23 cellular contexts compared by ENCODE assay signal in the genomic region with DNA sequence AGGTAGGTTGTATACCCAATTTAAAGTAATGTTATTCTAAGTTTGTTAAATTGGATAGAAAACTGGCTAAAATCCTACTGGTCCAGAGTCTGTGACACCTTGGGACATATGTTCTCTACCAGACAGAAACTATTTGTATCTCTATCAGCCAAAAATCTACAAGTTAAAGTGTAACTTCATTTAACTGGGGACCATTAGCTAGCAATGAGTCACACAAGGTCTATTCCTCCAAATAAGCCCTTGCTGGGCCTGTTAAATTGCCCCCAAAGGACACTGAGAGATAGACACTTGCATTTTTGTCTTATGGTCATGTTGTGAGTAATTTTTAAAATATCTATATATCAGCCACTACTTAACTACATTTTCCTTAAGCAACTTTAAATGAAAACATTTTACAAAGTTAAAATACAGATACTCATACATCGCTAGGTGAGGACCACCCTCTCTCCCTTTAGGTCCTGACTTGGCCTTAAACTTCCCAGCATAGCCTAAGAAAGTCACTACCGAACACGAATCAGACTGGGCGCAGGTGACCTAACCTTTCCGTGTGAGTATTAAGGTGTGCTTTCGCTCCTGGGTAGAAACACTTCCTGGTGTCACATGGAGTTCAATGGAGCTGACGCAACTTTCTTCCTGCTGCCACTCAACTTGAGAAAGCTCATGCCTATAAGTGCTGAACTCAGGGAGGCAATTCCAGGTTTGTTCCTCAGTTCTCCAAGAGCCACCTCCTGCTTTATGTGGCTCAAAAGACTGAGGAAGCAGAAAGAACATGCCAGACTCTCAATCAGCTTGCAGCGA.
DNase-seq lines count a peak whose midpoint lies in the region; ATAC-seq, FAIRE-seq and TF ChIP-seq lines count a peak whose summit lies in the region.
"Had no signal": no experiment of that assay in that cellular context is flagged by ENCODE, and none has a peak within 500 bp of the region (broad histone marks: within the 10 kb centered on the region; RNA-seq: fewer than 3 reads in every experiment).

No MANE protein-coding gene starts in this region.

- H3K9me3 Mint-ChIP-seq in Calu3 (ENCODE audit: low read depth, unreplicated experiment) = peaks cover 3% of the 10 kb centered on the region
- H3K9me3 Mint-ChIP-seq: activated naive CD8-positive, alpha-beta T cell treated with anti-CD3 and anti-CD28 coated beads, Interleukin-2, amount 10 ng/mL, durations not matched to agents 7 days and 5 days; stimulated activated effector memory CD8-positive, alpha-beta T cell treated with anti-CD3 and anti-CD28 coated beads, Interleukin-12 subunit alpha, Interleukin-12 subunit beta, amount 100 ng/mL, for 72 hours had no signal

- intact Hi-C loops in Calu3 (cut with micrococcal nuclease; ENCODE audit: unreplicated experiment) = loop anchor here (10.0 kb wide), 1 partner anchor 61 kb away; no protein-coding TSS in a partner anchor
- intact Hi-C loops in kidney (cut with DNase I) = no loop called here
- intact Hi-C loops in pancreas (cut with DNase I) = no loop called here

- H3K4me3 ChIP-seq in kidney (ENCODE audit: low read length in 2 of 2) = peak overlapping the region in 1 of 2 donors; percentile 34
- H3K4me3 ChIP-seq in pancreas = no peak overlapping the region
- H3K4me3 ChIP-seq: BLaER1, GM23248, heart right ventricle had no signal

- CTCF ChIA-PET in Calu3 (lab: Charles Lee) = interaction anchor here (1.0 to 1.4 kb wide), 4 partner anchors 30 to 362 kb away, joined by 3 to 4 read pairs (median 3); no protein-coding TSS in a partner anchor

- WGBS in pancreas, 2 donors = 87 to 88% methylated on average over 8 of the region's 8 CpGs

- H3K36me3 ChIP-seq in kidney (ENCODE audit: control insufficient read depth in 1 of 2, insufficient read depth in 2 of 2, low read length in 2 of 2) (no peaks in the 10 kb centered on the region), pancreas (no peaks in the 10 kb centered on the region)
- H3K36me3 ChIP-seq: BLaER1, heart right ventricle had no signal

- H3K4me3 Mint-ChIP-seq in Calu3 (ENCODE audit: low read depth, unreplicated experiment) = peak overlapping the region; percentile 57
- H3K4me3 Mint-ChIP-seq: activated CD4-positive, alpha-beta T cell treated with anti-CD3 and anti-CD28 coated beads for 36 hours; activated naive CD8-positive, alpha-beta T cell treated with anti-CD3 and anti-CD28 coated beads, Interleukin-2, amount 10 ng/mL, durations not matched to agents 7 days and 5 days; stimulated activated effector memory CD8-positive, alpha-beta T cell treated with anti-CD3 and anti-CD28 coated beads, Interleukin-12 subunit alpha, Interleukin-12 subunit beta, amount 100 ng/mL, for 72 hours had no signal

- ATAC-seq in pancreas = peak in 3 of 4 donors; percentile 51 to 75 (median 59)
- no peak for ATAC-seq in HG03378 (IDR thresholded peaks at IDR 0.05; ENCODE audit: unreplicated experiment)
- ATAC-seq: activated CD4-positive, alpha-beta T cell treated with anti-CD3 and anti-CD28 coated beads for 36 hours; heart right ventricle; stimulated activated effector memory CD8-positive, alpha-beta T cell treated with anti-CD3 and anti-CD28 coated beads, Interleukin-12 subunit alpha, Interleukin-12 subunit beta, amount 100 ng/mL, for 72 hours had no signal

- TSS peak; percentile 93 for BruUV-seq in Calu3 (replicated peaks; lab: Mats Ljungman, UMichigan)

- peak overlapping the region; percentile 49 to 77 for H3K27ac ChIP-seq in kidney (ENCODE audit: low read depth in 2 of 2, low read length in 2 of 2)
- H3K27ac ChIP-seq in pancreas = peak overlapping the region in 2 of 4 donors; percentile 43 to 67
- H3K27ac ChIP-seq: BLaER1, GM23248, heart right ventricle had no signal

- no peaks in the 10 kb centered on the region for H3K27me3 Mint-ChIP-seq in Calu3 (ENCODE audit: unreplicated experiment)

- no peaks in the 10 kb centered on the region for H3K9me3 ChIP-seq in kidney (ENCODE audit: control insufficient read depth in 1 of 2, low read length in 2 of 2)
- no peaks in the 10 kb centered on the region for H3K9me3 ChIP-seq in pancreas
- H3K9me3 ChIP-seq: BLaER1, heart right ventricle had no signal

- no peak for TF ChIP-seq CTCF in Calu3 (IDR thresholded peaks at IDR 0.05; ENCODE audit: unreplicated experiment)
- no peak for TF ChIP-seq CTCF in kidney (IDR thresholded peaks at IDR 0.05; ENCODE audit: borderline replicate concordance, extremely low read depth, insufficient read depth)
- no peak for TF ChIP-seq CTCF in pancreas (IDR thresholded peaks at IDR 0.05)

- DNase-seq in Calu3 (peak; percentile 76), RCC 7860 (ENCODE audit: low spot score) (peak; percentile 95), kidney (no peak), pancreas (no peak), SKM-1 treated with dmso at 0.1 percent for 144 hours (lab: John Stamatoyannopoulos, UW; ENCODE audit: unreplicated experiment) (no peak), NCI-H2107 treated with DMSO at 0.1 percent for 48 hours (lab: John Stamatoyannopoulos, UW; ENCODE audit: unreplicated experiment) (no peak)
- DNase-seq: activated CD4-positive, alpha-beta T cell treated with anti-CD3 and anti-CD28 coated beads for 36 hours; activated effector memory CD4-positive, alpha-beta T cell treated with anti-CD3 and anti-CD28 coated beads, Interleukin-2, amount 50 U/mL, for 16 hours; activated naive CD8-positive, alpha-beta T cell treated with anti-CD3 and anti-CD28 coated beads, Interleukin-2, amount 10 ng/mL, durations not matched to agents 7 days and 5 days; GM23248; heart right ventricle; KG1; mammary epithelial cell; NCI-H146; NCI-H510A; occipital lobe; SHP77 treated with DMSO at 0.1 percent for 48 hours; stimulated activated CD4-positive, alpha-beta T cell treated with anti-CD3 and anti-CD28 coated beads, Interleukin-2, amount 100 ng/mL, for 48 hours; substantia nigra; T-helper 1 cell had no signal

- peaks cover 46% of the 10 kb centered on the region for H3K4me1 Mint-ChIP-seq in Calu3 (ENCODE audit: low read depth, unreplicated experiment)
- H3K4me1 Mint-ChIP-seq: activated CD4-positive, alpha-beta T cell treated with anti-CD3 and anti-CD28 coated beads for 36 hours; activated naive CD8-positive, alpha-beta T cell treated with anti-CD3 and anti-CD28 coated beads, Interleukin-2, amount 10 ng/mL, durations not matched to agents 7 days and 5 days; stimulated activated effector memory CD8-positive, alpha-beta T cell treated with anti-CD3 and anti-CD28 coated beads, Interleukin-12 subunit alpha, Interleukin-12 subunit beta, amount 100 ng/mL, for 72 hours had no signal

- H3K27me3 ChIP-seq in pancreas = no peaks in the 10 kb centered on the region
- H3K27me3 ChIP-seq: BLaER1 had no signal

- peaks cover under 1 to 4% of the 10 kb centered on the region in 2 donors for H3K4me1 ChIP-seq in kidney (ENCODE audit: control insufficient read depth in 1 of 2, insufficient read depth in 1 of 2, low read depth in 1 of 2, low read length in 2 of 2)
- peaks cover 0 to 5% (median 0%) of the 10 kb centered on the region in 3 donors for H3K4me1 ChIP-seq in pancreas
- H3K4me1 ChIP-seq: BLaER1, heart right ventricle had no signal

- peaks cover 9% of the 10 kb centered on the region for H3K36me3 Mint-ChIP-seq in Calu3 (ENCODE audit: insufficient read depth, unreplicated experiment)
- H3K36me3 Mint-ChIP-seq: activated naive CD8-positive, alpha-beta T cell treated with anti-CD3 and anti-CD28 coated beads, Interleukin-2, amount 10 ng/mL, durations not matched to agents 7 days and 5 days; stimulated activated effector memory CD8-positive, alpha-beta T cell treated with anti-CD3 and anti-CD28 coated beads, Interleukin-12 subunit alpha, Interleukin-12 subunit beta, amount 100 ng/mL, for 72 hours had no signal

- H3K27ac Mint-ChIP-seq in Calu3 (ENCODE audit: unreplicated experiment) = peak overlapping the region; percentile 98
- H3K27ac Mint-ChIP-seq: activated CD4-positive, alpha-beta T cell treated with anti-CD3 and anti-CD28 coated beads for 36 hours; activated naive CD8-positive, alpha-beta T cell treated with anti-CD3 and anti-CD28 coated beads, Interleukin-2, amount 10 ng/mL, durations not matched to agents 7 days and 5 days; stimulated activated effector memory CD8-positive, alpha-beta T cell treated with anti-CD3 and anti-CD28 coated beads, Interleukin-12 subunit alpha, Interleukin-12 subunit beta, amount 100 ng/mL, for 72 hours had no signal

- no peak for FAIRE-seq in RCC 7860 (lab: Jason Lieb, UNC)
- no peak for FAIRE-seq in kidney (lab: Jason Lieb, UNC)
- no peak for FAIRE-seq in pancreas (lab: Jason Lieb, UNC)

- H3K9ac ChIP-seq in kidney (ENCODE audit: low read length in 2 of 2) = no peak overlapping the region
- H3K9ac ChIP-seq: BLaER1, GM23248 had no signal

Comparison
In these comparisons a context has a peak if more than half of its experiments do, and no peak if none do; other contexts are left out.
1. DNase-seq: peak in Calu3 (single experiment) and RCC 7860 (single experiment); none in kidney (single experiment), pancreas (0 of 6), SKM-1 treated with dmso at 0.1 percent for 144 hours (single experiment) and NCI-H2107 treated with DMSO at 0.1 percent for 48 hours (single experiment).